29 cellular contexts compared by ENCODE assay signal in the genomic region with DNA sequence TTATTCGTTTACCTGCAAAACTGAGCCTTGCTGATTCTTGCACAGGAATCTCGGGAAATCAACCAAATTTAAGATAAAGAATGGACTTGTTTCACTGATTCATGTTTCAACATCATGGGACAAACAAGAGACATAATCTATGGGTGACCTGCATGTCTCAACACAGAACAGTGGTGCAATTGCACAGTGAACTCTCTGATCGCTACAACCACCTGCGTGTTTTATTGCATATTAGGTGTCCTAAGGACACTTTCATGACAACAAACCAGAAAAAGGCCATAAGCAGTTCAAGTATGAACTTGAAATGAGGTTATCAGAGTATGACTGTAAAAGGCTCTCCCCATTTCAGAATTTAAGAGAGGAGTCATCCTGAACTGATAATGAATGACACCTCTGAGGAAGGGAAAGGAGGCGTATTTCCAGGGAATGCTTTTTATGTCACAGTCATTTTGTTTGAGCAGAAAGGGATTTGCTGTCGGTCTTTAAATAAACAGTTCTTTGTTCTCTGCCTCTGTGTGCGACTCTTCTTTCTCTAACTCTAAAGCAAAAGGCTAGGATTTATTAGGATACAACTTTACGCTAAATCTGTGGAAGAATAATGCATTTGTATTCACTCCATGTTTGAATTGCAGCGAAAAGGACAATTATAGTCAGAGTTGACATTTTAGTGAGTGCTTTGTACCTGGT.
DNase-seq lines count a peak whose midpoint lies in the region; FAIRE-seq and TF ChIP-seq lines count a peak whose summit lies in the region.
"Had no signal": no experiment of that assay in that cellular context is flagged by ENCODE, and none has a peak within 500 bp of the region (broad histone marks: within the 10 kb centered on the region; RNA-seq: fewer than 3 reads in every experiment).

No MANE protein-coding gene starts in this region.

- H3K27ac ChIP-seq in keratinocyte (ENCODE audit: control insufficient read depth, insufficient read depth, low read length) (no peak overlapping the region), prostate gland (no peak overlapping the region), kidney (ENCODE audit: low read depth in 2 of 2, low read length in 2 of 2) (no peak overlapping the region)
- H3K27ac ChIP-seq: breast epithelium, C4-2B, GM23248, lower lobe of right lung, parathyroid adenoma, SJCRH30, spleen, vagina had no signal

- H3K9me1 ChIP-seq in keratinocyte (ENCODE audit: control insufficient read depth, extremely low read depth, insufficient read depth, low read length): no peaks in the 10 kb centered on the region

- intact Hi-C loops in prostate gland (cut with DNase I): no loop called here
- intact Hi-C loops in kidney (cut with DNase I): no loop called here

- no peak for TF ChIP-seq POLR2A in prostate gland (IDR thresholded peaks at IDR 0.05)

- 43% methylated on average over 9 of the region's 9 CpGs for WGBS in prostate gland

- H3K4me1 ChIP-seq in keratinocyte (ENCODE audit: control insufficient read depth, extremely low read depth, insufficient read depth, low read length) (peaks cover 12% of the 10 kb centered on the region), prostate gland (replicated peaks) (no peaks in the 10 kb centered on the region), kidney (ENCODE audit: control insufficient read depth in 1 of 2, insufficient read depth in 1 of 2, low read depth in 1 of 2, low read length in 2 of 2) (no peaks in the 10 kb centered on the region)

- H3K9me3 ChIP-seq in keratinocyte (ENCODE audit: control insufficient read depth, low read depth, low read length) (no peaks in the 10 kb centered on the region), prostate gland (no peaks in the 10 kb centered on the region), kidney (ENCODE audit: control insufficient read depth in 1 of 2, low read length in 2 of 2) (no peaks in the 10 kb centered on the region)
- H3K9me3 ChIP-seq: breast epithelium, lower lobe of right lung, SJCRH30, vagina had no signal

- DNase-seq in NCI-H1417 (lab: John Stamatoyannopoulos, UW): peak in 2 of 3 experiments; percentile 8 to 54
- no peak for DNase-seq in NCI-H1417 treated with DMSO at 0.1 percent for 48 hours (lab: John Stamatoyannopoulos, UW)
- DNase-seq in SK-MEL-5 (ENCODE audit: low read depth, low spot score): peak; percentile 30
- peak; percentile 66 for DNase-seq in keratinocyte (ENCODE audit: low read depth, low spot score)
- DNase-seq in prostate gland (ENCODE audit: low spot score): peak; percentile 65
- no peak for DNase-seq in NK-92 (lab: John Stamatoyannopoulos, UW; ENCODE audit: unreplicated experiment)
- no peak for DNase-seq in kidney tubule cell (ENCODE audit: low spot score)
- no peak for DNase-seq in kidney
- DNase-seq: activated B cell treated with CpG ODN at 0.5 μM for 24 hours; activated CD4-positive, alpha-beta T cell treated with anti-CD3 and anti-CD28 coated beads, Interleukin-2, amount 50 U/mL, for 1 hour; activated effector memory CD4-positive, alpha-beta T cell treated with anti-CD3 and anti-CD28 coated beads, Interleukin-2, amount 50 U/mL, for 16 hours; activated T-cell treated with anti-CD3 and anti-CD28 coated beads, Interleukin-2, amount 50 U/mL, for 1 hour; GM23248; head of caudate nucleus; kidney glomerular epithelial cell; lower lobe of right lung; NCI-H1048; NCI-H2227 treated with DMSO at 0.1 percent for 48 hours; right cardiac atrium; RPMI8226; SJCRH30; spleen; stimulated activated CD4-positive, alpha-beta T cell treated with anti-CD3 and anti-CD28 coated beads, Interleukin-2, amount 100 ng/mL, for 48 hours; stimulated activated naive CD8-positive, alpha-beta T cell treated with anti-CD3 and anti-CD28 coated beads, Interleukin-15, amount 100 ng/mL, for 72 hours; T-helper 1 cell had no signal

- peak; percentile 74 for FAIRE-seq in keratinocyte (lab: Jason Lieb, UNC)
- no peak for FAIRE-seq in kidney (lab: Jason Lieb, UNC)

- no peak overlapping the region for H2AFZ ChIP-seq in keratinocyte (ENCODE audit: control insufficient read depth, low read length)
- H2AFZ ChIP-seq: GM23248, parathyroid adenoma had no signal

- H3K36me3 ChIP-seq in keratinocyte (ENCODE audit: control insufficient read depth in 2 of 2, extremely low read depth in 1 of 2, insufficient read depth in 2 of 2, low read length in 2 of 2) (no peaks in the 10 kb centered on the region), prostate gland (no peaks in the 10 kb centered on the region), kidney (ENCODE audit: control insufficient read depth in 1 of 2, insufficient read depth in 2 of 2, low read length in 2 of 2) (no peaks in the 10 kb centered on the region)
- H3K36me3 ChIP-seq: breast epithelium, lower lobe of right lung, SJCRH30, spleen, vagina had no signal

- in situ Hi-C loops in SK-MEL-5 (cut with HindIII; ENCODE audit: low pct_unique_long_range_greater_than_20kb, low sequenced_read_pairs): no loop called here

- H3K4me3 ChIP-seq in keratinocyte (ENCODE audit: control insufficient read depth in 2 of 3, extremely low read depth in 1 of 3, insufficient read depth in 2 of 3, low read depth in 1 of 3, low read length in 3 of 3) (no peak overlapping the region), prostate gland (no peak overlapping the region), kidney (ENCODE audit: low read length in 2 of 2) (no peak overlapping the region)
- H3K4me3 ChIP-seq: breast epithelium, GM23248, lower lobe of right lung, SJCRH30, spleen, vagina had no signal

- H3K27me3 ChIP-seq in keratinocyte (ENCODE audit: control insufficient read depth, extremely low read depth, insufficient read depth, low read length) (no peaks in the 10 kb centered on the region), prostate gland (replicated peaks; ENCODE audit: insufficient read depth) (no peaks in the 10 kb centered on the region)
- H3K27me3 ChIP-seq: breast epithelium, SJCRH30, spleen, vagina had no signal

- no peaks in the 10 kb centered on the region for H4K20me1 ChIP-seq in keratinocyte (ENCODE audit: control insufficient read depth, extremely low read depth, insufficient read depth, low read length)

- H3K9ac ChIP-seq in keratinocyte (ENCODE audit: control insufficient read depth, extremely low read depth, insufficient read depth, low read length) (no peak overlapping the region), kidney (ENCODE audit: low read length in 2 of 2) (no peak overlapping the region)
- H3K9ac ChIP-seq: GM23248, parathyroid adenoma had no signal

- dilution Hi-C loops in keratinocyte (cut with MboI; ENCODE audit: extremely low pct_ligation_motif_present, low sequenced_read_pairs): no loop called here

- TF ChIP-seq CTCF in keratinocyte (optimal IDR thresholded peaks at IDR 0.05 in 1 of 3, IDR thresholded peaks at IDR 0.05 in 1 of 3, conservative IDR thresholded peaks at IDR 0.05 in 1 of 3; ENCODE audit: extremely low read depth in 1 of 3, insufficient read depth in 2 of 3, low read length in 3 of 3): no peak
- TF ChIP-seq CTCF in prostate gland (IDR thresholded peaks at IDR 0.05): no peak
- TF ChIP-seq CTCF in kidney (IDR thresholded peaks at IDR 0.05; ENCODE audit: borderline replicate concordance, extremely low read depth, insufficient read depth): no peak

- H3K4me2 ChIP-seq in keratinocyte (ENCODE audit: control insufficient read depth, extremely low read depth, insufficient read depth, low read depth, low read length): peak overlapping the region; percentile 11

- no peaks in the 10 kb centered on the region for H3K79me2 ChIP-seq in keratinocyte (ENCODE audit: control insufficient read depth, insufficient read depth, low read length)
- H3K79me2 ChIP-seq: parathyroid adenoma had no signal

Comparison
In these comparisons a context has a peak if more than half of its experiments do, and no peak if none do; other contexts are left out.
1. DNase-seq: peak in NCI-H1417 (2 of 3), SK-MEL-5 (single experiment), keratinocyte (single experiment) and prostate gland (single experiment); none in NCI-H1417 treated with DMSO at 0.1 percent for 48 hours (single experiment), NK-92 (single experiment), kidney tubule cell (single experiment) and kidney (single experiment).